In genomic region chr10:117350905-117351304, GRCh38 we compare ENCODE assay signal across 1 cellular context.
TF ChIP-seq lines count a peak whose summit lies in the region.

No MANE protein-coding gene starts in this region.

TF ChIP-seq in WTC11, 78 proteins besides CTCF, POLR2A, EP300 and RAD21 (continued from another document):
- TF ChIP-seq, protein P1, sequence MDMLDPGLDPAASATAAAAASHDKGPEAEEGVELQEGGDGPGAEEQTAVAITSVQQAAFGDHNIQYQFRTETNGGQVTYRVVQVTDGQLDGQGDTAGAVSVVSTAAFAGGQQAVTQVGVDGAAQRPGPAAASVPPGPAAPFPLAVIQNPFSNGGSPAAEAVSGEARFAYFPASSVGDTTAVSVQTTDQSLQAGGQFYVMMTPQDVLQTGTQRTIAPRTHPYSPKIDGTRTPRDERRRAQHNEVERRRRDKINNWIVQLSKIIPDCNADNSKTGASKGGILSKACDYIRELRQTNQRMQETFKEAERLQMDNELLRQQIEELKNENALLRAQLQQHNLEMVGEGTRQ (CRISPR knock-in tag; IDR thresholded peaks at IDR 0.05): no peak
- TF ChIP-seq ELF4 (CRISPR knock-in tag; IDR thresholded peaks at IDR 0.05; ENCODE audit: low read depth) (no peak), FOXK1 (CRISPR knock-in tag; IDR thresholded peaks at IDR 0.05) (no peak), GRHL2 (CRISPR knock-in tag; IDR thresholded peaks at IDR 0.05; ENCODE audit: insufficient replicate concordance, severe bottlenecking) (no peak), KAT7 (CRISPR knock-in tag; IDR thresholded peaks at IDR 0.05; ENCODE audit: borderline replicate concordance) (no peak), ATF6 (CRISPR knock-in tag; IDR thresholded peaks at IDR 0.05) (no peak), ZNF219 (CRISPR knock-in tag; IDR thresholded peaks at IDR 0.05; ENCODE audit: borderline replicate concordance) (no peak), CREM (CRISPR knock-in tag; IDR thresholded peaks at IDR 0.05) (no peak), JUN (CRISPR knock-in tag; IDR thresholded peaks at IDR 0.05) (no peak), RORB (CRISPR knock-in tag; IDR thresholded peaks at IDR 0.05) (no peak), JAZF1 (CRISPR knock-in tag; IDR thresholded peaks at IDR 0.05) (no peak), EMX1 (CRISPR knock-in tag; IDR thresholded peaks at IDR 0.05) (no peak), SMAD4 (CRISPR knock-in tag; IDR thresholded peaks at IDR 0.05) (no peak)
- TF ChIP-seq, protein P2, sequence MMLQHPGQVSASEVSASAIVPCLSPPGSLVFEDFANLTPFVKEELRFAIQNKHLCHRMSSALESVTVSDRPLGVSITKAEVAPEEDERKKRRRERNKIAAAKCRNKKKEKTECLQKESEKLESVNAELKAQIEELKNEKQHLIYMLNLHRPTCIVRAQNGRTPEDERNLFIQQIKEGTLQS (CRISPR knock-in tag; conservative IDR thresholded peaks at IDR 0.05): no peak
